In genomic region chrX:63934160-63934559, GRCh38 we compare ENCODE assay signal across 15 cellular contexts.
DNase-seq lines count a peak whose midpoint lies in the region; ATAC-seq and TF ChIP-seq lines count a peak whose summit lies in the region.
"Had no signal": no experiment of that assay in that cellular context is flagged by ENCODE, and none has a peak within 500 bp of the region (broad histone marks: within the 10 kb centered on the region; RNA-seq: fewer than 3 reads in every experiment).

No MANE protein-coding gene starts in this region.

- H3K27ac ChIP-seq in mammary epithelial cell (ENCODE audit: insufficient read depth, low read depth, low read length) = no peak overlapping the region
- no peak overlapping the region for H3K27ac ChIP-seq in iPS-20b (ENCODE audit: low read length)
- no peak overlapping the region for H3K27ac ChIP-seq in gastroesophageal sphincter
- H3K27ac ChIP-seq: 22Rv1, BLaER1 had no signal

- no peak overlapping the region for H3K4me2 ChIP-seq in mammary epithelial cell (ENCODE audit: insufficient read depth, low read depth, low read length)
- H3K4me2 ChIP-seq: BLaER1 had no signal

- H3K27ac Mint-ChIP-seq in MCF 10A (ENCODE audit: low read depth, unreplicated experiment) (peak overlapping the region; percentile 44), WTC11 (no peak overlapping the region), type B pancreatic cell (no peak overlapping the region)
- H3K27ac Mint-ChIP-seq: CD14-positive monocyte; CD4-positive, alpha-beta memory T cell had no signal

- TF ChIP-seq POLR2A in gastroesophageal sphincter (IDR thresholded peaks at IDR 0.05) = no peak

- no peaks in the 10 kb centered on the region for H4K20me1 ChIP-seq in mammary epithelial cell (ENCODE audit: insufficient read depth, low read length)
- H4K20me1 ChIP-seq: BLaER1 had no signal

- H3K36me3 ChIP-seq in mammary epithelial cell (ENCODE audit: insufficient read depth, low read length) = no peaks in the 10 kb centered on the region
- no peaks in the 10 kb centered on the region for H3K36me3 ChIP-seq in iPS-20b (ENCODE audit: insufficient read depth, low read depth, low read length)
- no peaks in the 10 kb centered on the region for H3K36me3 ChIP-seq in gastroesophageal sphincter
- H3K36me3 ChIP-seq: BLaER1 had no signal

- H3K9me3 ChIP-seq in mammary epithelial cell (replicated peaks; ENCODE audit: insufficient read depth, low read length) (peaks cover 10% of the 10 kb centered on the region), iPS-20b (ENCODE audit: insufficient read depth, low read depth, low read length) (no peaks in the 10 kb centered on the region), gastroesophageal sphincter (no peaks in the 10 kb centered on the region)
- H3K9me3 ChIP-seq: BLaER1 had no signal

- H3K4me1 ChIP-seq in mammary epithelial cell (ENCODE audit: insufficient read depth, low read length) = no peaks in the 10 kb centered on the region
- peaks cover 15% of the 10 kb centered on the region; the same call in 1 of the 2 replicates for H3K4me1 ChIP-seq in iPS-20b (ENCODE audit: insufficient read depth, low read length)
- no peaks in the 10 kb centered on the region for H3K4me1 ChIP-seq in gastroesophageal sphincter
- H3K4me1 ChIP-seq: BLaER1 had no signal

- ATAC-seq in WTC11 (peak; percentile 66), gastroesophageal sphincter (no peak)
- ATAC-seq: K562 had no signal

- H3K27me3 Mint-ChIP-seq in MCF 10A (ENCODE audit: insufficient read depth, unreplicated experiment) (no peaks in the 10 kb centered on the region), WTC11 (ENCODE audit: low read depth) (no peaks in the 10 kb centered on the region; the same call in none of the 2 replicates), type B pancreatic cell (no peaks in the 10 kb centered on the region)
- H3K27me3 Mint-ChIP-seq: CD4-positive, alpha-beta memory T cell had no signal

- in situ Hi-C loops in mammary epithelial cell (cut with MboI; ENCODE audit: low sequenced_read_pairs in 2 of 2) = no loop called here

- H3K9me3 Mint-ChIP-seq in MCF 10A (ENCODE audit: unreplicated experiment) (peaks cover 15% of the 10 kb centered on the region), WTC11 (0 out of 2 replicates have a peak, but pooled peaks cover 3% of the 10 kb centered on the region), type B pancreatic cell (no peaks in the 10 kb centered on the region)

- H3K9ac ChIP-seq in mammary epithelial cell (ENCODE audit: insufficient read depth, low read length) (no peak overlapping the region), iPS-20b (ENCODE audit: low read depth, low read length) (0 out of 2 replicates have a peak overlapping the region, but pooled peaks have one; percentile 21)
- H3K9ac ChIP-seq: BLaER1 had no signal

- WGBS in mammary epithelial cell (ENCODE audit: low coverage, missing lambda C conversion rate) = no CpG with 5 or more reads among the region's 1 CpG
- WGBS in gastroesophageal sphincter (ENCODE audit: low coverage in 1 of 2), 2 donors = 17 to 50% methylated on average over 1 of the region's 1 CpG

- dilution Hi-C loops in mammary epithelial cell (cut with HindIII; ENCODE audit: low sequenced_read_pairs) = no loop called here

- TF ChIP-seq EP300 in gastroesophageal sphincter (IDR thresholded peaks at IDR 0.05) = no peak

- no peak for TF ChIP-seq CTCF in MCF 10A (IDR thresholded peaks at IDR 0.05; ENCODE audit: unreplicated experiment)
- no peak for TF ChIP-seq CTCF in mammary epithelial cell (conservative IDR thresholded peaks at IDR 0.05 in 1 of 2, IDR thresholded peaks at IDR 0.05 in 1 of 2; ENCODE audit: extremely low read depth in 1 of 2, insufficient read depth in 1 of 2, low read depth in 1 of 2, low read length in 2 of 2)
- TF ChIP-seq CTCF in WTC11 (IDR thresholded peaks at IDR 0.05) = no peak
- no peak for TF ChIP-seq CTCF in gastroesophageal sphincter (IDR thresholded peaks at IDR 0.05)
- TF ChIP-seq CTCF in type B pancreatic cell (conservative IDR thresholded peaks at IDR 0.05) = no peak

- H3K36me3 Mint-ChIP-seq in MCF 10A (ENCODE audit: insufficient read depth, unreplicated experiment) = no peaks in the 10 kb centered on the region
- no peaks in the 10 kb centered on the region for H3K36me3 Mint-ChIP-seq in WTC11
- H3K36me3 Mint-ChIP-seq in type B pancreatic cell = no peaks in the 10 kb centered on the region
- H3K36me3 Mint-ChIP-seq: CD14-positive monocyte; CD4-positive, alpha-beta memory T cell had no signal

- no peaks in the 10 kb centered on the region for H3K79me2 ChIP-seq in mammary epithelial cell (ENCODE audit: insufficient read depth, low read length)

- CTCF ChIA-PET in MCF 10A (lab: Yijun Ruan, JAX) = interaction anchor here (0.5 to 1.4 kb wide), 3 partner anchors 30 to 748 kb away, joined by 3 read pairs; no protein-coding TSS in a partner anchor
- CTCF ChIA-PET in mammary epithelial cell (lab: Charles Lee; ENCODE audit: low non-redundant PET) = no interaction called here
- CTCF ChIA-PET in WTC11 (lab: Charles Lee) = interaction anchor here (1.4 to 1.7 kb wide), 3 partner anchors 15 to 636 kb away, joined by 3 to 4 read pairs (median 3); no protein-coding TSS in a partner anchor

- intact Hi-C loops in MCF 10A (cut with micrococcal nuclease) (loop anchor here (5.0 to 10.0 kb wide), 2 partner anchors 158 to 271 kb away; partner anchors contain the start of gene AMER1), mammary epithelial cell (cut with micrococcal nuclease) (no loop called here)

- BruUV-seq in MCF 10A (replicated peaks; lab: Mats Ljungman, UMichigan) (no TSS peak), mammary epithelial cell (replicated peaks; lab: Mats Ljungman, UMichigan) (no TSS peak)

- no peak for DNase-seq in MCF 10A (ENCODE audit: unreplicated experiment)
- no peak for DNase-seq in mammary epithelial cell
- DNase-seq in WTC11 (ENCODE audit: low spot score) = no peak
- DNase-seq in 8988T = no peak
- no peak for DNase-seq in type B pancreatic cell (ENCODE audit: extremely low spot score, unreplicated experiment)
- DNase-seq: CD4-positive, alpha-beta memory T cell; DMS79; GF-D8; IMR-90 had no signal

- no peak overlapping the region for H3K4me3 Mint-ChIP-seq in MCF 10A (ENCODE audit: unreplicated experiment)
- peak overlapping the region; percentile 39; the same call in 1 of the 2 replicates for H3K4me3 Mint-ChIP-seq in WTC11
- H3K4me3 Mint-ChIP-seq in type B pancreatic cell = no peak overlapping the region
- H3K4me3 Mint-ChIP-seq: CD14-positive monocyte; CD4-positive, alpha-beta memory T cell had no signal

- H3K27me3 ChIP-seq in mammary epithelial cell (ENCODE audit: insufficient read depth, low read length) (no peaks in the 10 kb centered on the region), iPS-20b (ENCODE audit: insufficient read depth, low read length) (no peaks in the 10 kb centered on the region), gastroesophageal sphincter (no peaks in the 10 kb centered on the region)
- H3K27me3 ChIP-seq: BLaER1 had no signal

- H3K4me3 ChIP-seq in mammary epithelial cell (replicated peaks in 1 of 3; ENCODE audit: insufficient read depth in 1 of 3, low read depth in 2 of 3, low read length in 3 of 3) = no peak overlapping the region
- peak overlapping the region; percentile 33; the same call in 1 of the 2 replicates for H3K4me3 ChIP-seq in iPS-20b (ENCODE audit: low read length)
- no peak overlapping the region for H3K4me3 ChIP-seq in gastroesophageal sphincter
- H3K4me3 ChIP-seq: BLaER1, K562 had no signal

- no peak overlapping the region for H2AFZ ChIP-seq in mammary epithelial cell (ENCODE audit: low read depth, low read length)

- POLR2A ChIA-PET in MCF 10A (lab: Yijun Ruan, JAX) = interaction anchor here (1.0 kb wide), 1 partner anchor 9 kb away, joined by 5 read pairs; no protein-coding TSS in a partner anchor
- POLR2A ChIA-PET in WTC11 (lab: Charles Lee) = no interaction called here

- H3K4me1 Mint-ChIP-seq in MCF 10A (ENCODE audit: insufficient read depth, unreplicated experiment) (peaks cover 6% of the 10 kb centered on the region), WTC11 (peaks cover 27% of the 10 kb centered on the region), type B pancreatic cell (ENCODE audit: unreplicated experiment) (no peaks in the 10 kb centered on the region)
- H3K4me1 Mint-ChIP-seq: CD14-positive monocyte; CD4-positive, alpha-beta memory T cell had no signal

TF ChIP-seq in WTC11, 78 proteins besides CTCF, POLR2A, EP300 and RAD21 (continues in another document):
- no peak for TF ChIP-seq NFYB (CRISPR knock-in tag; conservative IDR thresholded peaks at IDR 0.05; ENCODE audit: low read depth)
- no peak for TF ChIP-seq NFATC4 (CRISPR knock-in tag; IDR thresholded peaks at IDR 0.05)
- TF ChIP-seq CREB1 (CRISPR knock-in tag; IDR thresholded peaks at IDR 0.05) = no peak
- no peak for TF ChIP-seq NR2C2 (CRISPR knock-in tag; IDR thresholded peaks at IDR 0.05)
- no peak for TF ChIP-seq SOX15 (CRISPR knock-in tag; IDR thresholded peaks at IDR 0.05)
- TF ChIP-seq E2F5 (CRISPR knock-in tag; IDR thresholded peaks at IDR 0.05) = no peak
- no peak for TF ChIP-seq ATF6 (CRISPR knock-in tag; IDR thresholded peaks at IDR 0.05)
